Comparison of ENCODE assay signal across 29 cellular contexts in genomic region chr9:121235512-121235911, GRCh38.
"Had no signal": no experiment of that assay in that cellular context is flagged by ENCODE, and none has a peak within 500 bp of the region (broad histone marks: within the 10 kb centered on the region; RNA-seq: fewer than 3 reads in every experiment).

No MANE protein-coding gene starts in this region.

- H3K27ac Mint-ChIP-seq: dendritic cell treated with granulocyte-macrophage colony-stimulating factor and Interleukin-4, amounts not matched to agents 40 ng/mL and 50 ng/mL, for 4 days; endodermal cell; memory B cell; mesothelial cell of epicardium; naive B cell; natural killer cell treated with Interleukin-12 subunit alpha and Interleukin-12 subunit beta and Interleukin-15 and Interleukin-18, amount 100 ng/mL, for 72 hours; stimulated activated memory B cell treated with anti-CD40 and anti-IgM and Interleukin-4, amounts not matched to agents 10 μg/mL and 1 μg/mL and 100 μg/mL, for 72 hours; stimulated activated naive CD8-positive, alpha-beta T cell treated with anti-CD3 and anti-CD28 coated beads, Interleukin-15, Interleukin-2, amounts not matched to agents 100 ng/mL and 50 ng/mL, for 24 hours had no signal

- H3K4me1 ChIP-seq: colonic mucosa, esophagus muscularis mucosa, gastroesophageal sphincter, psoas muscle, sigmoid colon, upper lobe of left lung had no signal

- H3K36me3 Mint-ChIP-seq: mesothelial cell of epicardium had no signal

- H3K27ac ChIP-seq: colonic mucosa, esophagus muscularis mucosa, gastroesophageal sphincter, heart left ventricle, hepatocyte, psoas muscle, sigmoid colon, spleen, thoracic aorta, tibial nerve, upper lobe of left lung had no signal

- H3K36me3 ChIP-seq: colonic mucosa, gastroesophageal sphincter, heart left ventricle, sigmoid colon, thoracic aorta, upper lobe of left lung had no signal

- H3K4me3 ChIP-seq: colonic mucosa, esophagus muscularis mucosa, gastroesophageal sphincter, heart left ventricle, hepatocyte, lung, mucosa of descending colon, psoas muscle, sigmoid colon, spleen, thoracic aorta, tibial nerve, upper lobe of left lung had no signal

- H3K4me2 ChIP-seq: hepatocyte had no signal

- H3K9me3 ChIP-seq: colonic mucosa, esophagus muscularis mucosa, gastroesophageal sphincter, heart left ventricle, mucosa of descending colon, psoas muscle, sigmoid colon, spleen, thoracic aorta, tibial nerve, upper lobe of left lung had no signal

- ATAC-seq: foreskin keratinocyte; gastroesophageal sphincter; heart left ventricle; left lobe of liver; mucosa of descending colon; natural killer cell treated with Interleukin-12 subunit alpha and Interleukin-12 subunit beta and Interleukin-15 and Interleukin-18, amount 100 ng/mL, for 72 hours; psoas muscle; right cardiac atrium; stimulated activated memory B cell treated with anti-CD40 and anti-IgM and Interleukin-4, amounts not matched to agents 10 μg/mL and 1 μg/mL and 100 μg/mL, for 72 hours had no signal

- H3K27me3 Mint-ChIP-seq: memory B cell; naive B cell; natural killer cell treated with Interleukin-12 subunit alpha and Interleukin-12 subunit beta and Interleukin-15 and Interleukin-18, amount 100 ng/mL, for 72 hours; stimulated activated memory B cell treated with anti-CD40 and anti-IgM and Interleukin-4, amounts not matched to agents 10 μg/mL and 1 μg/mL and 100 μg/mL, for 72 hours; stimulated activated naive CD8-positive, alpha-beta T cell treated with anti-CD3 and anti-CD28 coated beads, Interleukin-15, Interleukin-2, amounts not matched to agents 100 ng/mL and 50 ng/mL, for 24 hours had no signal

- H3K27me3 ChIP-seq: colonic mucosa, esophagus muscularis mucosa, foreskin keratinocyte, gastroesophageal sphincter, heart left ventricle, hepatocyte, sigmoid colon, spleen, tibial nerve, upper lobe of left lung had no signal

- H3K4me1 Mint-ChIP-seq: memory B cell; mesothelial cell of epicardium; naive B cell; stimulated activated memory B cell treated with anti-CD40 and anti-IgM and Interleukin-4, amounts not matched to agents 10 μg/mL and 1 μg/mL and 100 μg/mL, for 72 hours had no signal

- H3K9me3 Mint-ChIP-seq: dendritic cell treated with granulocyte-macrophage colony-stimulating factor and Interleukin-4, amounts not matched to agents 40 ng/mL and 50 ng/mL, for 4 days; endodermal cell; memory B cell; mesothelial cell of epicardium; naive B cell; natural killer cell treated with Interleukin-12 subunit alpha and Interleukin-12 subunit beta and Interleukin-15 and Interleukin-18, amount 100 ng/mL, for 72 hours; stimulated activated memory B cell treated with anti-CD40 and anti-IgM and Interleukin-4, amounts not matched to agents 10 μg/mL and 1 μg/mL and 100 μg/mL, for 72 hours; stimulated activated naive CD8-positive, alpha-beta T cell treated with anti-CD3 and anti-CD28 coated beads, Interleukin-15, Interleukin-2, amounts not matched to agents 100 ng/mL and 50 ng/mL, for 24 hours had no signal

- H3K79me2 ChIP-seq: hepatocyte had no signal

- H2AFZ ChIP-seq: hepatocyte had no signal

- FAIRE-seq: kidney, urothelium cell line had no signal

- H3K4me3 Mint-ChIP-seq: dendritic cell treated with granulocyte-macrophage colony-stimulating factor and Interleukin-4, amounts not matched to agents 40 ng/mL and 50 ng/mL, for 4 days; endodermal cell; memory B cell; mesothelial cell of epicardium; naive B cell; natural killer cell treated with Interleukin-12 subunit alpha and Interleukin-12 subunit beta and Interleukin-15 and Interleukin-18, amount 100 ng/mL, for 72 hours; neural crest cell; stimulated activated memory B cell treated with anti-CD40 and anti-IgM and Interleukin-4, amounts not matched to agents 10 μg/mL and 1 μg/mL and 100 μg/mL, for 72 hours; stimulated activated naive CD8-positive, alpha-beta T cell treated with anti-CD3 and anti-CD28 coated beads, Interleukin-15, Interleukin-2, amounts not matched to agents 100 ng/mL and 50 ng/mL, for 24 hours had no signal

- DNase-seq: colonic mucosa; effector CD8-positive, alpha-beta T cell; endodermal cell; foreskin keratinocyte; heart left ventricle; kidney; mucosa of descending colon; naive B cell; psoas muscle; right cardiac atrium; sigmoid colon; spleen; stimulated activated CD4-positive, alpha-beta T cell treated with anti-CD3 and anti-CD28 coated beads, Interleukin-4, amount 100 ng/mL, for 4 hours; upper lobe of left lung had no signal
